In the genomic region with DNA sequence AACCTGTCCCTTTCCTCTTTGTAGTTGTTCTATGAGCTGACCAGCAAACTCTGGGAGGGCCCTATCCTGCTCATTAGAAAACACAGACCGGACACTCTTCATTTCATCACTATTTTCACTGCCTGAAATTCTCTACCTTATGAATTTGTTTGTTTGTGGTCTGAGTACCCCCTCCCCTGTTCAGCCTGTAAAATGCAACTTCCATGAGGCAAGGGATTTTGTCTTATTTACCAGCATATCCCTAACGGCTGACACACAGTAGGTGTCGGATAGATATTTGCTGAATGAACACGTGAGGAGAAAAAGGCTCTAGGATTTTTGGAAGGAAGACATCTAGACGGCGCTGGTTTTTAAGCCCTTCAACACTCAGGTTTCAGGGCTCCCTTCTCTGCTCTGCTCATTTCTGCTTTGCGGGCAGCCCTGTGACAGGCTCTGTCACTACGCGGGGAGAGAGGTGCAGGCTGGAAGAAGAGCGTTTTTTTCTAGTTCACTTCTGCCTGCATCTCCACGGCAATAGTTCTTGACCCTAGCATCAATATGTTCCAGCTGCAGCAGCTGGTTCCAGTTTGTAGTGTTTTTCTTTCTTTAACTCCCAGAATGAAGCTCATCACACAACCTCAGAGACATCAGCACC, we compare ENCODE assay signal across 18 cellular contexts. TPM values are rescaled to one million over a fixed set of nuclear protein-coding genes. Genes with fewer than 3 reads are reported as not detected.
DNase-seq lines count a peak whose midpoint lies in the region; ATAC-seq, FAIRE-seq and TF ChIP-seq lines count a peak whose summit lies in the region.
"Had no signal": no experiment of that assay in that cellular context is flagged by ENCODE, and none has a peak within 500 bp of the region (broad histone marks: within the 10 kb centered on the region; RNA-seq: fewer than 3 reads in every experiment).

No MANE protein-coding gene starts in this region.

- H3K56ac ChIP-seq in H1 (replicated peaks; ENCODE audit: insufficient read length, low read depth, low read length), result no peak overlapping the region

- no peak overlapping the region for H4K5ac ChIP-seq in H1 (ENCODE audit: insufficient read length, low read depth, low read length)

- no peak overlapping the region for H3K4me3 Mint-ChIP-seq in memory B cell
- H3K4me3 Mint-ChIP-seq: activated naive CD4-positive, alpha-beta T cell treated with anti-CD3 and anti-CD28 coated beads for 36 hours; T-helper 1 cell treated with Interleukin-12 subunit alpha and Interleukin-12 subunit beta and Interleukin-4 antibody, amounts not matched to agents 30 μg/mL and 1 μg/mL, for 36 hours had no signal

- H4K8ac ChIP-seq in H1 (ENCODE audit: extremely low read depth, insufficient read depth, low read length), result no peak overlapping the region

- H4K91ac ChIP-seq in H1 (replicated peaks; ENCODE audit: insufficient read length, low read length), result no peak overlapping the region

- H3K79me1 ChIP-seq in H1 (ENCODE audit: low read depth, low read length), result no peaks in the 10 kb centered on the region

- H2BK20ac ChIP-seq in H1 (ENCODE audit: low read length), result no peak overlapping the region

- H3K9me3 ChIP-seq in H1 (ENCODE audit: insufficient read depth in 2 of 2, low read depth in 1 of 2, low read length in 1 of 2) (no peaks in the 10 kb centered on the region; a peak in 1 of 4 replicates), MM.1S (replicated peaks; ENCODE audit: insufficient read depth, low read length) (no peaks in the 10 kb centered on the region)

- H3K36me3 Mint-ChIP-seq in memory B cell, result no peaks in the 10 kb centered on the region

- no peak overlapping the region for H2AFZ ChIP-seq in H1 (ENCODE audit: low read length)
- H2AFZ ChIP-seq in MM.1S (ENCODE audit: low read length), result no peak overlapping the region

- no peak overlapping the region for H3K4ac ChIP-seq in H1 (replicated peaks; ENCODE audit: insufficient read length, low read depth, low read length)

- TF ChIP-seq EP300 in H1 (IDR thresholded peaks at IDR 0.05; ENCODE audit: borderline replicate concordance in 1 of 2, low read depth in 2 of 2, low read length in 2 of 2), result no peak

- no peak overlapping the region for H3K18ac ChIP-seq in H1 (ENCODE audit: extremely low read depth, low read length)

- no peak overlapping the region for H3K27ac ChIP-seq in H1 (ENCODE audit: low read depth, low read length)
- no peak overlapping the region for H3K27ac ChIP-seq in MM.1S (ENCODE audit: low read length)
- H3K27ac ChIP-seq: foreskin keratinocyte had no signal

- peak; percentile 27 for ATAC-seq in memory B cell (ENCODE audit: low read depth)
- ATAC-seq in omental fat pad (ENCODE audit: low FRiP score), result no peak
- ATAC-seq: foreskin keratinocyte, left colon had no signal

- H3K9ac ChIP-seq in H1 (replicated peaks in 1 of 4; ENCODE audit: extremely low read depth in 1 of 4, low read depth in 3 of 4, low read length in 3 of 4) (no peak overlapping the region), MM.1S (ENCODE audit: low read length) (no peak overlapping the region)

- no peak for TF ChIP-seq POLR2A in H1 (IDR thresholded peaks at IDR 0.05; ENCODE audit: control extremely low read depth in 1 of 2, low read depth in 2 of 2, low read length in 2 of 2)

- CTCF ChIA-PET in H1 (lab: Charles Lee; ENCODE audit: partially characterized antibody), result interaction anchor here (0.7 to 7.7 kb wide), 30 partner anchors 9 to 250 kb away, joined by 3 to 70 read pairs (median 4); no protein-coding TSS in a partner anchor

- H3K27ac Mint-ChIP-seq in memory B cell, result no peak overlapping the region
- H3K27ac Mint-ChIP-seq: activated naive CD4-positive, alpha-beta T cell treated with anti-CD3 and anti-CD28 coated beads for 36 hours; T-helper 1 cell treated with Interleukin-12 subunit alpha and Interleukin-12 subunit beta and Interleukin-4 antibody, amounts not matched to agents 30 μg/mL and 1 μg/mL, for 36 hours had no signal

- no peaks in the 10 kb centered on the region for H3K9me3 Mint-ChIP-seq in memory B cell
- H3K9me3 Mint-ChIP-seq: activated naive CD4-positive, alpha-beta T cell treated with anti-CD3 and anti-CD28 coated beads for 36 hours; T-helper 1 cell treated with Interleukin-12 subunit alpha and Interleukin-12 subunit beta and Interleukin-4 antibody, amounts not matched to agents 30 μg/mL and 1 μg/mL, for 36 hours had no signal

- H2BK12ac ChIP-seq in H1 (ENCODE audit: low read depth, low read length), result peak overlapping the region; percentile 10; the same call in 1 of the 2 replicates

- H3F3A ChIP-seq in MM.1S (ENCODE audit: insufficient read depth, low read length), result no peaks in the 10 kb centered on the region

- H3K23ac ChIP-seq in H1 (ENCODE audit: insufficient read length), result no peak overlapping the region

- H2AK5ac ChIP-seq in H1 (ENCODE audit: low read depth, low read length), result no peak overlapping the region

- H4K20me1 ChIP-seq in H1 (replicated peaks in 1 of 2; ENCODE audit: control insufficient read depth in 1 of 2, insufficient read depth in 2 of 2, low read length in 2 of 2), result no peaks in the 10 kb centered on the region
- H4K20me1 ChIP-seq in MM.1S (ENCODE audit: insufficient read depth, low read length), result no peaks in the 10 kb centered on the region

- H3K4me1 Mint-ChIP-seq in memory B cell, result peaks cover 5% of the 10 kb centered on the region

- no peaks in the 10 kb centered on the region for H3K9me2 ChIP-seq in MM.1S (replicated peaks; ENCODE audit: insufficient read depth, low read length)

- H3K23me2 ChIP-seq in H1 (ENCODE audit: low read depth, low read length), result no peaks in the 10 kb centered on the region

- H3K4me3 ChIP-seq in H1 (ENCODE audit: extremely low read depth in 1 of 4, insufficient read depth in 2 of 4, low read depth in 3 of 4, low read length in 4 of 4) (no peak overlapping the region), MM.1S (ENCODE audit: low read length) (no peak overlapping the region)

- POLR2A ChIA-PET in H1 (lab: Charles Lee; ENCODE audit: partially characterized antibody), result no interaction called here

- H3K14ac ChIP-seq in H1 (ENCODE audit: insufficient read length), result no peak overlapping the region

- H2BK120ac ChIP-seq in H1 (replicated peaks; ENCODE audit: low read depth, low read length), result no peak overlapping the region

- peak in 2 of 3 experiments; percentile 27 to 28; a peak in 2 of 4 replicates for TF ChIP-seq CTCF in H1 (IDR thresholded peaks at IDR 0.05; ENCODE audit: control extremely low read depth in 1 of 3, insufficient read depth in 1 of 3, low read depth in 1 of 3, low read length in 3 of 3)
- no peak for TF ChIP-seq CTCF in MM.1S (IDR thresholded peaks at IDR 0.05; ENCODE audit: low read length)
- no peak for TF ChIP-seq CTCF in omental fat pad (IDR thresholded peaks at IDR 0.05)

- peaks cover 25% of the 10 kb centered on the region for H3K27me3 Mint-ChIP-seq in memory B cell

- DNase-seq in Ammon's horn (ENCODE audit: low spot score), result peak; percentile 31
- peak; percentile 55 for DNase-seq in MV-4-11 (lab: John Stamatoyannopoulos, UW)
- peak in 1 of 2 experiments; percentile 37 for DNase-seq in H1 (ENCODE audit: low read depth in 1 of 2, low spot score in 2 of 2)
- no peak for DNase-seq in memory B cell (ENCODE audit: low spot score in 2 of 2)
- no peak for DNase-seq in MM.1S
- DNase-seq in omental fat pad (ENCODE audit: low spot score), result no peak
- no peak for DNase-seq in 8988T
- DNase-seq in activated naive CD4-positive, alpha-beta T cell (lab: John Stamatoyannopoulos, UW), result no peak
- DNase-seq: activated CD4-positive, alpha-beta T cell treated with anti-CD3 and anti-CD28 coated beads, Interleukin-2, amount 50 U/mL, for 4 hours; activated naive CD4-positive, alpha-beta T cell treated with anti-CD3 and anti-CD28 coated beads for 36 hours; C1 segment of cervical spinal cord; cerebellar nuclear complex; foreskin keratinocyte; left colon; NCI-H1930 had no signal

- no peak overlapping the region for H2BK15ac ChIP-seq in H1 (ENCODE audit: low read length)

- TF ChIP-seq RAD21 in H1 (IDR thresholded peaks at IDR 0.05 in 1 of 2, conservative IDR thresholded peaks at IDR 0.05 in 1 of 2; ENCODE audit: low read depth in 2 of 2, low read length in 2 of 2), result peak; percentile 57 to 68

- H3K4me1 ChIP-seq in H1 (replicated peaks in 1 of 4; ENCODE audit: control insufficient read depth in 3 of 4, insufficient read depth in 4 of 4, low read length in 3 of 4), result peaks cover 9 to 13% (median 10%) of the 10 kb centered on the region in 4 experiments; a peak in 6 of 7 replicates
- H3K4me1 ChIP-seq in MM.1S (ENCODE audit: low read length), result no peaks in the 10 kb centered on the region
- H3K4me1 ChIP-seq: foreskin keratinocyte had no signal

- H3K36me3 ChIP-seq in H1 (ENCODE audit: control insufficient read depth in 2 of 4, insufficient read depth in 4 of 4, low read length in 3 of 4) (no peaks in the 10 kb centered on the region), MM.1S (replicated peaks; ENCODE audit: insufficient read depth, low read length) (no peaks in the 10 kb centered on the region)

- WGBS in H1 (ENCODE audit: extremely low coverage in 1 of 2, insufficient coverage in 1 of 2, insufficient read length in 1 of 2, insufficient replicate concordance in 2 of 2, low coverage in 1 of 2, low lambda C conversion rate in 2 of 2, missing lambda C conversion rate in 1 of 2), 2 experiments, result 86% methylated on average over 11 of the region's 11 CpGs; no CpG with 5 or more reads in 1 of the 2 experiments

- H3K27me3 ChIP-seq in H1 (replicated peaks in 1 of 4; ENCODE audit: control insufficient read depth in 3 of 4, extremely low read depth in 1 of 4, insufficient read depth in 3 of 4, low read length in 3 of 4) (peaks cover 0 to 4% (median 1%) of the 10 kb centered on the region in 4 experiments; a peak in 5 of 7 replicates), MM.1S (replicated peaks; ENCODE audit: insufficient read depth, low read length) (no peaks in the 10 kb centered on the region)
- H3K27me3 ChIP-seq: foreskin keratinocyte had no signal

- H3K79me2 ChIP-seq in H1 (ENCODE audit: control insufficient read depth in 1 of 2, insufficient read depth in 2 of 2, low read length in 2 of 2) (no peaks in the 10 kb centered on the region), MM.1S (ENCODE audit: low read length) (no peaks in the 10 kb centered on the region)

- H2BK5ac ChIP-seq in H1 (ENCODE audit: low read depth, low read length), result no peak overlapping the region

- no peak overlapping the region for H3K4me2 ChIP-seq in H1 (ENCODE audit: insufficient read depth in 1 of 2, low read depth in 2 of 2, low read length in 2 of 2)
- no peak overlapping the region for H3K4me2 ChIP-seq in MM.1S (ENCODE audit: low read depth, low read length)

- peak; percentile 52 for FAIRE-seq in H1 (lab: Jason Lieb, UNC)
- FAIRE-seq: G401.6 had no signal

RNA-seq across cellular contexts. Expression of a gene that starts 41.0 kb away (rescaled TPM):
- 0.10 and 0.19 TPM in 2 replicates for total RNA-seq in H1 (2021; fragmentation: NEBNext Ultra II Directional; extraction: Animal tissue kit (Norgen Biotek cat#: 25700))
- polyA plus RNA-seq in H1 (2011; rRNA removed), result 0.08 TPM in 2 replicates
- polyA plus RNA-seq in H1 (2011; cell fraction: cytosol; rRNA removed), result 0.05 TPM
- polyA plus RNA-seq in H1 (2011; cell fraction: nucleus; rRNA removed), result 0.16 TPM
- 0.07 to 0.20 TPM (median 0.12 TPM) in 4 replicates for polyA plus RNA-seq in H1 (2012, experiment 1 of 2)
- polyA plus RNA-seq in H1 (2012, experiment 2 of 2), result 0.09 TPM
- 0.20 TPM for polyA plus RNA-seq in H1 (2013, experiment 1 of 2)
- 0.28 TPM for polyA plus RNA-seq in H1 (2013, experiment 2 of 2)
- polyA minus RNA-seq in H1 (2011; rRNA and poly(A)+ RNA removed), result 0.09 and 0.12 TPM in 2 replicates
- not detected for polyA minus RNA-seq in H1 (2011; cell fraction: cytosol; rRNA and poly(A)+ RNA removed)
- not detected for polyA minus RNA-seq in H1 (2011; cell fraction: nucleus; rRNA and poly(A)+ RNA removed)
- 1 to 10 TPM in 1 of 4 donors, under 1 TPM in 3; 0.19 to 1.9 (median 0.46) TPM for total RNA-seq in omental fat pad
- total RNA-seq: foreskin keratinocyte had no signal
- polyA plus RNA-seq: foreskin keratinocyte had no signal

RNA-seq across cellular contexts. Expression of a gene that starts 50.6 kb away (rescaled TPM):
- total RNA-seq in H1 (2021; fragmentation: NEBNext Ultra II Directional; extraction: Animal tissue kit (Norgen Biotek cat#: 25700)), result 0.26 and 0.42 TPM in 2 replicates
- 0.11 and 0.33 TPM in 2 replicates for polyA plus RNA-seq in H1 (2011; rRNA removed)
- 0.25 TPM for polyA plus RNA-seq in H1 (2011; cell fraction: cytosol; rRNA removed)
- polyA plus RNA-seq in H1 (2011; cell fraction: nucleus; rRNA removed), result not detected
- 0.14 to 0.25 TPM (median 0.19 TPM) in 4 replicates for polyA plus RNA-seq in H1 (2012, experiment 1 of 2)
- 0.08 TPM for polyA plus RNA-seq in H1 (2012, experiment 2 of 2)
- 0.47 TPM for polyA plus RNA-seq in H1 (2013, experiment 1 of 2)
- polyA plus RNA-seq in H1 (2013, experiment 2 of 2), result 0.37 TPM
- polyA minus RNA-seq in H1 (2011; rRNA and poly(A)+ RNA removed), result 0.22 and 0.24 TPM in 2 replicates
- not detected for polyA minus RNA-seq in H1 (2011; cell fraction: cytosol; rRNA and poly(A)+ RNA removed)
- 0.30 TPM for polyA minus RNA-seq in H1 (2011; cell fraction: nucleus; rRNA and poly(A)+ RNA removed)
- total RNA-seq in omental fat pad, result 10 to 100 TPM; 33.5 to 81.2 (median 59.1) TPM
- total RNA-seq: foreskin keratinocyte, osteocyte had no signal
- polyA plus RNA-seq: foreskin keratinocyte had no signal

Comparison
In these comparisons a context has a peak if more than half of its experiments do, and no peak if none do; other contexts are left out.
1. DNase-seq: peak in Ammon's horn (single experiment) and MV-4-11 (single experiment); none in memory B cell (0 of 2), MM.1S (single experiment), omental fat pad (single experiment), 8988T (single experiment) and activated naive CD4-positive, alpha-beta T cell (0 of 4).
2. CTCF ChIP-seq: peak in H1 (2 of 3); none in MM.1S (single experiment) and omental fat pad (0 of 3).
3. RNA of a gene that starts 50.6 kb away (total RNA-seq): 33.5 to 81.2 TPM in omental fat pad; 0.26 to 0.42 TPM in H1; every median in the first group is over 10 times any median in the second.